In genomic region chr1:17909634-17910033, GRCh38 we compare ENCODE assay signal across 11 cellular contexts.
DNase-seq lines count a peak whose midpoint lies in the region; ATAC-seq, FAIRE-seq and TF ChIP-seq lines count a peak whose summit lies in the region.
"Had no signal": no experiment of that assay in that cellular context is flagged by ENCODE, and none has a peak within 500 bp of the region (broad histone marks: within the 10 kb centered on the region; RNA-seq: fewer than 3 reads in every experiment).

No MANE protein-coding gene starts in this region.

- H3K79me2 ChIP-seq in H9 (ENCODE audit: insufficient read depth, low read length) (no peaks in the 10 kb centered on the region), keratinocyte (ENCODE audit: control insufficient read depth, insufficient read depth, low read length) (no peaks in the 10 kb centered on the region)

- H3K18ac ChIP-seq in H9 (ENCODE audit: insufficient read length, low read depth, low read length), result no peak overlapping the region

- dilution Hi-C loops in keratinocyte (cut with MboI; ENCODE audit: extremely low pct_ligation_motif_present, low sequenced_read_pairs), result no loop called here

- no peak overlapping the region for H2AK5ac ChIP-seq in H9 (ENCODE audit: insufficient read length, low read length)

- H3K56ac ChIP-seq in H9 (ENCODE audit: insufficient read length, low read depth, low read length), result no peak overlapping the region

- H3K4ac ChIP-seq in H9 (ENCODE audit: low read depth, low read length), result no peak overlapping the region

- no peaks in the 10 kb centered on the region; the same call in 1 of the 2 replicates for H3K4me1 ChIP-seq in H9 (ENCODE audit: insufficient read depth, low read length)
- H3K4me1 ChIP-seq in keratinocyte (ENCODE audit: control insufficient read depth, extremely low read depth, insufficient read depth, low read length), result no peaks in the 10 kb centered on the region
- H3K4me1 ChIP-seq in psoas muscle, result no peaks in the 10 kb centered on the region
- H3K4me1 ChIP-seq in stomach, result peaks cover 0 to 8% (median under 1%) of the 10 kb centered on the region in 4 donors
- H3K4me1 ChIP-seq: sigmoid colon had no signal

- no CpG with 5 or more reads among the region's 4 CpGs for WGBS in H9 (ENCODE audit: extremely low coverage, insufficient read length, low lambda C conversion rate)
- 12 to 17% (median 17%) methylated on average over 4 of the region's 4 CpGs for WGBS in psoas muscle, 3 donors
- WGBS in stomach, 5 donors, result 7 to 31% (median 17%) methylated on average over 4 of the region's 4 CpGs

- DNase-seq in AG09309 (ENCODE audit: low read depth) (no peak), H9 (peak; percentile 72), astrocyte of the cerebellum (ENCODE audit: low read depth) (no peak), keratinocyte (ENCODE audit: low read depth, low spot score) (no peak), psoas muscle (no peak), HUDEP-2 (lab: John Stamatoyannopoulos, UW; ENCODE audit: unreplicated experiment in 76 of 76) (no peak), stomach (no peak)
- DNase-seq: sigmoid colon had no signal

- H4K5ac ChIP-seq in H9 (ENCODE audit: insufficient read length, low read depth, low read length), result no peak overlapping the region

- H2BK12ac ChIP-seq in H9 (ENCODE audit: insufficient read length, low read depth, low read length), result no peak overlapping the region

- H2AFZ ChIP-seq in H9 (ENCODE audit: low read length), result no peak overlapping the region
- no peak overlapping the region for H2AFZ ChIP-seq in keratinocyte (ENCODE audit: control insufficient read depth, low read length)

- H3K79me1 ChIP-seq in H9 (ENCODE audit: insufficient read depth, low read depth, low read length, poor library complexity, severe bottlenecking), result no peaks in the 10 kb centered on the region

- no peak overlapping the region for H2BK120ac ChIP-seq in H9 (ENCODE audit: low read depth, low read length, poor library complexity, severe bottlenecking)

- no peaks in the 10 kb centered on the region for H4K20me1 ChIP-seq in H9 (ENCODE audit: control insufficient read depth, insufficient read depth, insufficient read length)
- no peaks in the 10 kb centered on the region for H4K20me1 ChIP-seq in keratinocyte (ENCODE audit: control insufficient read depth, extremely low read depth, insufficient read depth, low read length)

- H3K4me3 Mint-ChIP-seq in H9, result no peak overlapping the region
- H3K4me3 Mint-ChIP-seq: central memory CD8-positive, alpha-beta T cell; stimulated activated naive CD8-positive, alpha-beta T cell treated with anti-CD3 and anti-CD28 coated beads, Interleukin-15, Interleukin-2, amounts not matched to agents 100 ng/mL and 50 ng/mL, for 24 hours had no signal

- no peaks in the 10 kb centered on the region for H3K9me1 ChIP-seq in keratinocyte (ENCODE audit: control insufficient read depth, extremely low read depth, insufficient read depth, low read length)

- H2BK15ac ChIP-seq in H9 (ENCODE audit: low read depth, low read length), result no peak overlapping the region

- H3K36me3 ChIP-seq in keratinocyte (ENCODE audit: control insufficient read depth in 2 of 2, extremely low read depth in 1 of 2, insufficient read depth in 2 of 2, low read length in 2 of 2) (no peaks in the 10 kb centered on the region), psoas muscle (ENCODE audit: insufficient read depth in 1 of 2, low read depth in 1 of 2) (no peaks in the 10 kb centered on the region), stomach (no peaks in the 10 kb centered on the region)
- H3K36me3 ChIP-seq: sigmoid colon had no signal

- peak; percentile 62 for TF ChIP-seq CTCF in AG09309 (IDR thresholded peaks at IDR 0.05; ENCODE audit: control insufficient read depth, insufficient read depth, low read depth, low read length, missing control alignments)
- TF ChIP-seq CTCF in H9 (conservative IDR thresholded peaks at IDR 0.05), result peak; percentile 79
- peak; percentile 29 for TF ChIP-seq CTCF in astrocyte of the cerebellum (IDR thresholded peaks at IDR 0.05; ENCODE audit: low read depth, low read length, missing control alignments)
- TF ChIP-seq CTCF in keratinocyte (optimal IDR thresholded peaks at IDR 0.05 in 1 of 3, IDR thresholded peaks at IDR 0.05 in 1 of 3, conservative IDR thresholded peaks at IDR 0.05 in 1 of 3; ENCODE audit: extremely low read depth in 1 of 3, insufficient read depth in 2 of 3, low read length in 3 of 3), result peak; percentile 41 to 65 (median 64)
- no peak for TF ChIP-seq CTCF in psoas muscle (IDR thresholded peaks at IDR 0.05)
- TF ChIP-seq CTCF in stomach (IDR thresholded peaks at IDR 0.05), result peak in 2 of 7 experiments; percentile 9 to 35

- H4K91ac ChIP-seq in H9 (ENCODE audit: insufficient read length, low read depth, low read length), result no peak overlapping the region

- H3K9ac ChIP-seq in H9 (ENCODE audit: extremely low read depth, insufficient read length, low read length) (no peak overlapping the region), keratinocyte (ENCODE audit: control insufficient read depth, extremely low read depth, insufficient read depth, low read length) (no peak overlapping the region)

- H3K9me3 Mint-ChIP-seq in H9, result peaks cover 0 to 3% of the 10 kb centered on the region in 2 experiments; a peak in 1 of 5 replicates
- H3K9me3 Mint-ChIP-seq: central memory CD8-positive, alpha-beta T cell; stimulated activated naive CD8-positive, alpha-beta T cell treated with anti-CD3 and anti-CD28 coated beads, Interleukin-15, Interleukin-2, amounts not matched to agents 100 ng/mL and 50 ng/mL, for 24 hours had no signal

- no peaks in the 10 kb centered on the region for H3K36me3 Mint-ChIP-seq in H9 (ENCODE audit: insufficient read depth in 1 of 3, low read depth in 3 of 3)

- no peak for TF ChIP-seq EP300 in stomach (IDR thresholded peaks at IDR 0.05)

- no peak overlapping the region for H2BK5ac ChIP-seq in H9 (ENCODE audit: insufficient read length, low read length)

- no peak overlapping the region for H3K23ac ChIP-seq in H9 (ENCODE audit: insufficient read length, low read depth, low read length)

- FAIRE-seq in keratinocyte (lab: Jason Lieb, UNC), result no peak

- no peak overlapping the region for H3K27ac ChIP-seq in H9 (ENCODE audit: insufficient read length, low read depth, low read length)
- no peak overlapping the region for H3K27ac ChIP-seq in keratinocyte (ENCODE audit: control insufficient read depth, insufficient read depth, low read length)
- no peak overlapping the region for H3K27ac ChIP-seq in psoas muscle
- no peak overlapping the region for H3K27ac ChIP-seq in stomach
- H3K27ac ChIP-seq: sigmoid colon had no signal

- H2BK20ac ChIP-seq in H9 (ENCODE audit: low read depth, low read length, poor library complexity, severe bottlenecking), result no peak overlapping the region

- TF ChIP-seq POLR2A in stomach (IDR thresholded peaks at IDR 0.05), result no peak

- no peak overlapping the region for H3K27ac Mint-ChIP-seq in H9
- H3K27ac Mint-ChIP-seq: stimulated activated naive CD8-positive, alpha-beta T cell treated with anti-CD3 and anti-CD28 coated beads, Interleukin-15, Interleukin-2, amounts not matched to agents 100 ng/mL and 50 ng/mL, for 24 hours had no signal

- ATAC-seq in psoas muscle (no peak), HG02642 (IDR thresholded peaks at IDR 0.05; ENCODE audit: poor library complexity, unreplicated experiment) (no peak)

- intact Hi-C loops in psoas muscle (cut with DNase I) (no loop called here), stomach (cut with DNase I; ENCODE audit: low total_unique reads) (no loop called here)

- no peak overlapping the region for H3T11ph ChIP-seq in H9 (ENCODE audit: low read length)

- H3K14ac ChIP-seq in H9 (ENCODE audit: insufficient read depth, low read length), result no peak overlapping the region

- H3K9me3 ChIP-seq in H9 (ENCODE audit: control insufficient read depth, low read depth, low read length) (no peaks in the 10 kb centered on the region), keratinocyte (ENCODE audit: control insufficient read depth, low read depth, low read length) (no peaks in the 10 kb centered on the region), psoas muscle (no peaks in the 10 kb centered on the region), stomach (peaks cover 0 to 5% (median 2%) of the 10 kb centered on the region in 4 donors)

- H3K4me1 Mint-ChIP-seq in H9, result peaks cover 4 to 18% of the 10 kb centered on the region in 2 experiments; a peak in 3 of 4 replicates
- H3K4me1 Mint-ChIP-seq: central memory CD8-positive, alpha-beta T cell had no signal

- no peak overlapping the region for H3K4me3 ChIP-seq in AG09309 (ENCODE audit: control insufficient read depth, low read depth, low read length)
- no peak overlapping the region for H3K4me3 ChIP-seq in astrocyte of the cerebellum (ENCODE audit: low read depth, low read length)
- no peak overlapping the region for H3K4me3 ChIP-seq in keratinocyte (ENCODE audit: control insufficient read depth in 2 of 3, extremely low read depth in 1 of 3, insufficient read depth in 2 of 3, low read depth in 1 of 3, low read length in 3 of 3)
- H3K4me3 ChIP-seq in psoas muscle, result no peak overlapping the region
- no peak overlapping the region for H3K4me3 ChIP-seq in stomach
- H3K4me3 ChIP-seq: sigmoid colon had no signal

- H3K4me2 ChIP-seq in H9 (ENCODE audit: insufficient read depth, insufficient read length, low read length) (no peak overlapping the region), keratinocyte (ENCODE audit: control insufficient read depth, extremely low read depth, insufficient read depth, low read depth, low read length) (no peak overlapping the region)

- H3K27me3 ChIP-seq in H9 (ENCODE audit: insufficient read depth, low read length), result no peaks in the 10 kb centered on the region
- H3K27me3 ChIP-seq in keratinocyte (ENCODE audit: control insufficient read depth, extremely low read depth, insufficient read depth, low read length), result no peaks in the 10 kb centered on the region
- peaks cover 2 to 61% (median 8%) of the 10 kb centered on the region in 3 donors for H3K27me3 ChIP-seq in psoas muscle (ENCODE audit: insufficient read depth in 3 of 3, low read length in 2 of 3)
- H3K27me3 ChIP-seq in stomach, result peaks cover 0 to 78% (median 9%) of the 10 kb centered on the region in 3 donors

- peaks cover 37% of the 10 kb centered on the region for H3K27me3 Mint-ChIP-seq in H9 (ENCODE audit: low read depth)

- in situ Hi-C loops in astrocyte of the cerebellum (cut with HindIII; ENCODE audit: low sequenced_read_pairs), result no loop called here

- H4K8ac ChIP-seq in H9 (replicated peaks; ENCODE audit: insufficient read length, low read depth, low read length), result no peak overlapping the region

- H3K23me2 ChIP-seq in H9 (ENCODE audit: insufficient read length, low read depth, low read length, poor library complexity, severe bottlenecking), result no peaks in the 10 kb centered on the region
